8 cellular contexts compared by ENCODE assay signal in genomic region chr2:149562304-149562703, GRCh38. TPM values are rescaled to one million over a fixed set of nuclear protein-coding genes. Genes with fewer than 3 reads are reported as not detected.
DNase-seq lines count a peak whose midpoint lies in the region; ATAC-seq and TF ChIP-seq lines count a peak whose summit lies in the region.

No MANE protein-coding gene starts in this region.

- H3K27me3 Mint-ChIP-seq in T-helper 17 cell = no peaks in the 10 kb centered on the region

- H3K9me3 ChIP-seq in Panc1 (ENCODE audit: control insufficient read depth, insufficient read depth, low read depth, low read length) (no peaks in the 10 kb centered on the region), osteoblast (ENCODE audit: low read depth, low read length) (no peaks in the 10 kb centered on the region), T-helper 17 cell (ENCODE audit: control insufficient read depth, low read length, poor library complexity, severe bottlenecking) (no peaks in the 10 kb centered on the region)

- ATAC-seq in GM19043 (IDR thresholded peaks at IDR 0.05; ENCODE audit: low read depth, unreplicated experiment) (peak; percentile 81), HG03097 (IDR thresholded peaks at IDR 0.05; ENCODE audit: low FRiP score, unreplicated experiment) (peak; percentile 70), Panc1 (peak; percentile 75), T-helper 17 cell (no peak)

- no peaks in the 10 kb centered on the region for H3K79me2 ChIP-seq in osteoblast (ENCODE audit: insufficient read depth, low read length)

- intact Hi-C loops in Panc1 (cut with micrococcal nuclease; ENCODE audit: unreplicated experiment) = no loop called here

- H3K4me1 ChIP-seq in Panc1 (ENCODE audit: control insufficient read depth, insufficient read depth, low read length) (peaks cover 11% of the 10 kb centered on the region), osteoblast (ENCODE audit: insufficient read depth, low read length) (peaks cover 14% of the 10 kb centered on the region)

- in situ Hi-C loops in Panc1 (cut with HindIII; ENCODE audit: low pct_unique_long_range_greater_than_20kb, low sequenced_read_pairs) = no loop called here

- CTCF ChIA-PET in Panc1 (lab: Charles Lee) = no interaction called here

- no peak overlapping the region for H3K27ac Mint-ChIP-seq in T-helper 17 cell

- peak overlapping the region; percentile 45 for H2AFZ ChIP-seq in osteoblast (ENCODE audit: low read length)

- H3K27me3 ChIP-seq in Panc1 (ENCODE audit: control insufficient read depth, insufficient read depth, low read length) (no peaks in the 10 kb centered on the region), osteoblast (ENCODE audit: insufficient read depth, low read length) (no peaks in the 10 kb centered on the region)

- peak overlapping the region; percentile 77 for H3K4me2 ChIP-seq in osteoblast (ENCODE audit: insufficient read depth, low read length)

- DNase-seq in Panc1 (ENCODE audit: low read depth, low spot score) (no peak), osteoblast (ENCODE audit: insufficient read length, low spot score, missing footprints) (peak; percentile 85), cerebellar nuclear complex (lab: John Stamatoyannopoulos, UW) (no peak), T-helper 17 cell (no peak), occipital lobe (lab: John Stamatoyannopoulos, UW) (no peak)
- DNase-seq in stimulated activated CD4-positive, alpha-beta T cell treated with anti-CD3 and anti-CD28 coated beads, Interleukin-12 subunit alpha, Interleukin-12 subunit beta, amount 100 ng/mL, for 4 hours = no peak

- no peaks in the 10 kb centered on the region for H4K20me1 ChIP-seq in osteoblast (ENCODE audit: insufficient read depth, low read length)

- H3K4me3 ChIP-seq in Panc1 (ENCODE audit: low read depth in 2 of 2, low read length in 2 of 2) = no peak overlapping the region
- H3K4me3 ChIP-seq in osteoblast (ENCODE audit: insufficient read depth, low read length) = peak overlapping the region; percentile 48

- no TSS peak for BruUV-seq in Panc1 (replicated peaks; lab: Mats Ljungman, UMichigan)

- TF ChIP-seq CTCF in Panc1 (IDR thresholded peaks at IDR 0.05) (no peak), osteoblast (IDR thresholded peaks at IDR 0.05; ENCODE audit: extremely low read depth, low read depth, low read length) (no peak)

- H3K4me1 Mint-ChIP-seq in T-helper 17 cell = peaks cover 4% of the 10 kb centered on the region

- H3K27ac ChIP-seq in Panc1 (ENCODE audit: low read length) = no peak overlapping the region; the same call in 1 of the 2 replicates
- H3K27ac ChIP-seq in osteoblast (ENCODE audit: low read depth, low read length) = peak overlapping the region; percentile 34

- no peaks in the 10 kb centered on the region for H3K36me3 Mint-ChIP-seq in T-helper 17 cell (ENCODE audit: low read depth)

- H3K36me3 ChIP-seq in Panc1 (ENCODE audit: control insufficient read depth, insufficient read depth, low read length) = no peaks in the 10 kb centered on the region
- H3K36me3 ChIP-seq in osteoblast (ENCODE audit: insufficient read depth, low read length) = peaks cover 4% of the 10 kb centered on the region

- POLR2A ChIA-PET in Panc1 (lab: Charles Lee) = no interaction called here

- H3K4me3 Mint-ChIP-seq in T-helper 17 cell = no peak overlapping the region

RNA-seq across cellular contexts. Expression of gene MMADHC, which starts 25.3 kb away (rescaled TPM):
- total RNA-seq in Panc1 (2021; ENCODE audit: unreplicated experiment) (120 TPM), osteoblast (165 and 187 TPM in 2 replicates), T-helper 17 cell (10 to 100 TPM; 61.7 to 66.9 TPM), occipital lobe (137 TPM)
- polyA plus RNA-seq in Panc1 (2012; ENCODE audit: insufficient read length) = 58.3 TPM
